ENCODE assay signal across 13 cellular contexts in genomic region chrX:38112566-38112965, GRCh38.
DNase-seq lines count a peak whose midpoint lies in the region; ATAC-seq, FAIRE-seq and TF ChIP-seq lines count a peak whose summit lies in the region.
"Had no signal": no experiment of that assay in that cellular context is flagged by ENCODE, and none has a peak within 500 bp of the region (broad histone marks: within the 10 kb centered on the region; RNA-seq: fewer than 3 reads in every experiment).

No MANE protein-coding gene starts in this region.

- peaks cover 2% of the 10 kb centered on the region for H3K36me3 Mint-ChIP-seq in mesothelial cell of epicardium
- H3K36me3 Mint-ChIP-seq: stimulated activated effector memory CD8-positive, alpha-beta T cell treated with anti-CD3 and anti-CD28 coated beads, Interleukin-12 subunit alpha, Interleukin-12 subunit beta, amount 100 ng/mL, for 72 hours had no signal

- H3K27ac ChIP-seq in pancreas: no peak overlapping the region

- TF ChIP-seq CTCF in pancreas (IDR thresholded peaks at IDR 0.05) (no peak), mesothelial cell of epicardium (IDR thresholded peaks at IDR 0.05; ENCODE audit: unreplicated experiment) (no peak)

- no peak overlapping the region for H3K27ac Mint-ChIP-seq in mesothelial cell of epicardium
- H3K27ac Mint-ChIP-seq: dendritic cell treated with granulocyte-macrophage colony-stimulating factor and Interleukin-4, amounts not matched to agents 40 ng/mL and 50 ng/mL, for 4 days; stimulated activated effector memory CD8-positive, alpha-beta T cell treated with anti-CD3 and anti-CD28 coated beads, Interleukin-12 subunit alpha, Interleukin-12 subunit beta, amount 100 ng/mL, for 72 hours had no signal

- FAIRE-seq in GM19239 (lab: Jason Lieb, UNC) (peak; percentile 95), pancreas (lab: Jason Lieb, UNC) (no peak)

- H3K36me3 ChIP-seq in pancreas: no peaks in the 10 kb centered on the region

- ATAC-seq in HG03060 (IDR thresholded peaks at IDR 0.05; ENCODE audit: low read depth, unreplicated experiment) (peak; percentile 78), left ventricle myocardium superior (no peak), HG02885 (IDR thresholded peaks at IDR 0.05; ENCODE audit: poor library complexity, unreplicated experiment) (no peak), pancreas (no peak)
- ATAC-seq: stimulated activated effector memory CD8-positive, alpha-beta T cell treated with anti-CD3 and anti-CD28 coated beads, Interleukin-12 subunit alpha, Interleukin-12 subunit beta, amount 100 ng/mL, for 72 hours had no signal

- no peak overlapping the region for H3K4me3 Mint-ChIP-seq in mesothelial cell of epicardium
- H3K4me3 Mint-ChIP-seq: dendritic cell treated with granulocyte-macrophage colony-stimulating factor and Interleukin-4, amounts not matched to agents 40 ng/mL and 50 ng/mL, for 4 days; stimulated activated effector memory CD8-positive, alpha-beta T cell treated with anti-CD3 and anti-CD28 coated beads, Interleukin-12 subunit alpha, Interleukin-12 subunit beta, amount 100 ng/mL, for 72 hours had no signal

- H3K27me3 ChIP-seq in pancreas: peaks cover 0 to 4% (median 0%) of the 10 kb centered on the region in 4 donors

- no peak overlapping the region for H3K4me3 ChIP-seq in pancreas

- intact Hi-C loops in left ventricle myocardium superior (cut with micrococcal nuclease) (no loop called here), pancreas (cut with DNase I) (no loop called here)

- no peaks in the 10 kb centered on the region for H3K4me1 Mint-ChIP-seq in mesothelial cell of epicardium
- H3K4me1 Mint-ChIP-seq: stimulated activated effector memory CD8-positive, alpha-beta T cell treated with anti-CD3 and anti-CD28 coated beads, Interleukin-12 subunit alpha, Interleukin-12 subunit beta, amount 100 ng/mL, for 72 hours had no signal

- DNase-seq in DMS153 (lab: John Stamatoyannopoulos, UW) (peak; percentile 63), GM19239 (ENCODE audit: insufficient read length, low spot score) (no peak), NCI-H2196 (lab: John Stamatoyannopoulos, UW; ENCODE audit: unreplicated experiment) (peak; percentile 40), left ventricle myocardium superior (no peak), pancreas (no peak), mesothelial cell of epicardium (ENCODE audit: low spot score in 2 of 2, unreplicated experiment in 2 of 2) (no peak)
- DNase-seq: KBM-7; NCI-H2171 treated with DMSO at 0.1 percent for 48 hours; stimulated activated CD4-positive, alpha-beta T cell treated with anti-CD3 and anti-CD28 coated beads, Interleukin-1b, Interleukin-23, amount 100 ng/mL, for 48 hours had no signal

- 66 to 80% methylated on average over 4 of the region's 4 CpGs for WGBS in pancreas, 2 donors

- no peaks in the 10 kb centered on the region for H3K4me1 ChIP-seq in pancreas

- no peaks in the 10 kb centered on the region for H3K27me3 Mint-ChIP-seq in mesothelial cell of epicardium (ENCODE audit: low read depth)
- H3K27me3 Mint-ChIP-seq: dendritic cell treated with granulocyte-macrophage colony-stimulating factor and Interleukin-4, amounts not matched to agents 40 ng/mL and 50 ng/mL, for 4 days had no signal

- H3K9me3 ChIP-seq in pancreas: no peaks in the 10 kb centered on the region

- H3K9me3 Mint-ChIP-seq in mesothelial cell of epicardium: peaks cover 42% of the 10 kb centered on the region
- H3K9me3 Mint-ChIP-seq: dendritic cell treated with granulocyte-macrophage colony-stimulating factor and Interleukin-4, amounts not matched to agents 40 ng/mL and 50 ng/mL, for 4 days; stimulated activated effector memory CD8-positive, alpha-beta T cell treated with anti-CD3 and anti-CD28 coated beads, Interleukin-12 subunit alpha, Interleukin-12 subunit beta, amount 100 ng/mL, for 72 hours had no signal

Comparison
In these comparisons a context has a peak if more than half of its experiments do, and no peak if none do; other contexts are left out.
1. DNase-seq: peak in DMS153 (single experiment) and NCI-H2196 (single experiment); none in GM19239 (single experiment), left ventricle myocardium superior (single experiment), pancreas (0 of 6) and mesothelial cell of epicardium (0 of 2).